Comparison of ENCODE assay signal across 28 cellular contexts in the genomic region with DNA sequence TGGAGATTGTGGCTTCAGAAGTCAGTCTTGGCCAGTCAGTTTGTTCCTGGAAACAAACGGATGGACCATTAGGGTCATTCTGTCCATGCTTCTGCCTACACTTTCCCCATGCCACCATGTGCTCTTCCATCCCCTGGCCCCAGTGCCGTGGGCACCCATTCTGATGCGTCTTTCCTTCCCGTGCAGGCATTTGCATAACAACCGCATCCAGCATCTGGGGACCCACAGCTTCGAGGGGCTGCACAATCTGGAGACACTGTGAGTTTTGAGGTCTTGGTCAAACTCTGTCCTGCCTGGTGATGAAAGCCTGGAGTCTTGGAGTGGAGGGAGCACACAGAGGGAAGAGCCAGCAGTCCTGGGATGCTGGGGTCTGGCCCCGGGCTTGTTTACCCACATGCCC.
DNase-seq lines count a peak whose midpoint lies in the region; ATAC-seq and TF ChIP-seq lines count a peak whose summit lies in the region.
"Had no signal": no experiment of that assay in that cellular context is flagged by ENCODE, and none has a peak within 500 bp of the region (broad histone marks: within the 10 kb centered on the region; RNA-seq: fewer than 3 reads in every experiment).

No MANE protein-coding gene starts in this region.

- no peak overlapping the region for H2BK12ac ChIP-seq in H9 (ENCODE audit: insufficient read length, low read depth, low read length)

- H3K23me2 ChIP-seq in H9 (ENCODE audit: insufficient read length, low read depth, low read length, poor library complexity, severe bottlenecking), result no peaks in the 10 kb centered on the region

- no peak overlapping the region for H2BK20ac ChIP-seq in H9 (ENCODE audit: low read depth, low read length, poor library complexity, severe bottlenecking)

- no CpG with 5 or more reads among the region's 7 CpGs for WGBS in H9 (ENCODE audit: extremely low coverage, insufficient read length, low lambda C conversion rate)

- no peak for TF ChIP-seq CTCF in H9 (conservative IDR thresholded peaks at IDR 0.05)
- no peak for TF ChIP-seq CTCF in chondrocyte (IDR thresholded peaks at IDR 0.05)
- no peak for TF ChIP-seq CTCF in neural crest cell (conservative IDR thresholded peaks at IDR 0.05)

- H2AFZ ChIP-seq in ACC112 (ENCODE audit: low read length, unreplicated experiment) (no peak overlapping the region), H9 (ENCODE audit: low read length) (no peak overlapping the region)

- no peaks in the 10 kb centered on the region for H4K20me1 ChIP-seq in H9 (ENCODE audit: control insufficient read depth, insufficient read depth, insufficient read length)

- H3K27me3 Mint-ChIP-seq in H9 (ENCODE audit: low read depth), result peaks cover 8% of the 10 kb centered on the region
- H3K27me3 Mint-ChIP-seq in chondrocyte (ENCODE audit: low read depth), result no peaks in the 10 kb centered on the region
- no peaks in the 10 kb centered on the region for H3K27me3 Mint-ChIP-seq in neural crest cell (ENCODE audit: low read depth)
- peaks cover 7% of the 10 kb centered on the region for H3K27me3 Mint-ChIP-seq in activated T-cell treated with anti-CD3 and anti-CD28 coated beads, Interleukin-2, amount 50 U/mL, for 72 hours (ENCODE audit: low read depth)

- H4K91ac ChIP-seq in H9 (ENCODE audit: insufficient read length, low read depth, low read length), result no peak overlapping the region

- H2BK5ac ChIP-seq in H9 (ENCODE audit: insufficient read length, low read length), result no peak overlapping the region

- no peak overlapping the region for H3K23ac ChIP-seq in H9 (ENCODE audit: insufficient read length, low read depth, low read length)

- H3K9ac ChIP-seq in H9 (ENCODE audit: extremely low read depth, insufficient read length, low read length), result no peak overlapping the region

- peaks cover 57% of the 10 kb centered on the region for H3K4me1 ChIP-seq in ACC112 (ENCODE audit: control insufficient read depth, insufficient read depth, low read length, unreplicated experiment)
- H3K4me1 ChIP-seq in H9 (ENCODE audit: insufficient read depth, low read length), result peaks cover 3% of the 10 kb centered on the region; the same call in 1 of the 2 replicates
- H3K4me1 ChIP-seq: Caco-2, pancreas had no signal

- H3K18ac ChIP-seq in H9 (ENCODE audit: insufficient read length, low read depth, low read length), result no peak overlapping the region

- no peak overlapping the region for H3K56ac ChIP-seq in H9 (ENCODE audit: insufficient read length, low read depth, low read length)

- no peaks in the 10 kb centered on the region; a peak in 1 of 7 replicates for H3K36me3 Mint-ChIP-seq in H9 (ENCODE audit: insufficient read depth in 1 of 3, low read depth in 3 of 3)
- no peaks in the 10 kb centered on the region for H3K36me3 Mint-ChIP-seq in chondrocyte (ENCODE audit: low read depth)
- H3K36me3 Mint-ChIP-seq in neural crest cell (ENCODE audit: low read depth), result no peaks in the 10 kb centered on the region
- no peaks in the 10 kb centered on the region for H3K36me3 Mint-ChIP-seq in activated T-cell treated with anti-CD3 and anti-CD28 coated beads, Interleukin-2, amount 50 U/mL, for 72 hours (ENCODE audit: insufficient read depth in 2 of 2)
- H3K36me3 Mint-ChIP-seq: natural killer cell; stimulated activated effector memory CD8-positive, alpha-beta T cell treated with anti-CD3 and anti-CD28 coated beads, Interleukin-12 subunit alpha, Interleukin-12 subunit beta, amount 100 ng/mL, for 72 hours had no signal

- H3K4me2 ChIP-seq in H9 (ENCODE audit: insufficient read depth, insufficient read length, low read length), result peak overlapping the region; percentile 15

- no peak overlapping the region for H4K5ac ChIP-seq in H9 (ENCODE audit: insufficient read length, low read depth, low read length)

- no peak overlapping the region for H3K14ac ChIP-seq in H9 (ENCODE audit: insufficient read depth, low read length)

- H3K27ac Mint-ChIP-seq in H9 (peak overlapping the region in 1 of 3 experiments; percentile 54; a peak in 1 of 7 replicates), chondrocyte (ENCODE audit: unreplicated experiment) (peak overlapping the region; percentile 95), neural crest cell (ENCODE audit: unreplicated experiment) (peak overlapping the region; percentile 58)
- no peak overlapping the region for H3K27ac Mint-ChIP-seq in activated T-cell treated with anti-CD3 and anti-CD28 coated beads, Interleukin-2, amount 50 U/mL, for 72 hours
- H3K27ac Mint-ChIP-seq: natural killer cell; stimulated activated effector memory CD8-positive, alpha-beta T cell treated with anti-CD3 and anti-CD28 coated beads, Interleukin-12 subunit alpha, Interleukin-12 subunit beta, amount 100 ng/mL, for 72 hours had no signal

- DNase-seq in H9 (peak; percentile 29), chondrocyte (ENCODE audit: low spot score) (no peak), neural crest cell (ENCODE audit: low read depth, low spot score) (no peak), medulla oblongata (ENCODE audit: extremely low spot score) (no peak), NCI-H1105 (lab: John Stamatoyannopoulos, UW) (no peak), NCI-H2196 (lab: John Stamatoyannopoulos, UW; ENCODE audit: unreplicated experiment) (no peak)
- no peak for DNase-seq in activated T-cell treated with anti-CD3 and anti-CD28 coated beads, Interleukin-2, amount 50 U/mL, for 72 hours
- DNase-seq: activated CD4-positive, alpha-beta T cell treated with anti-CD3 and anti-CD28 coated beads for 4 hours; activated naive CD4-positive, alpha-beta T cell treated with Interleukin-2 at 50 U/mL for 16 hours; activated T-cell treated with anti-CD3 and anti-CD28 coated beads, Interleukin-2, amount 50 U/mL, for 1 hour; Caco-2; islet precursor cell; left ventricle myocardium superior; natural killer cell; NCI-H1048; NCI-H187 treated with DMSO at 0.1 percent for 48 hours; NCI-H2227 treated with DMSO at 0.1 percent for 48 hours; NCI-H526 treated with DMSO at 0.1 percent for 48 hours; RPMI8226; stimulated activated CD4-positive, alpha-beta T cell treated with anti-CD3 and anti-CD28 coated beads, Interleukin-4, amount 100 ng/mL, for 24 hours; substantia nigra; T-helper 2 cell had no signal

- H3K4ac ChIP-seq in H9 (ENCODE audit: low read depth, low read length), result no peak overlapping the region

- H3T11ph ChIP-seq in H9 (ENCODE audit: low read length), result no peak overlapping the region

- no peak overlapping the region for H2BK120ac ChIP-seq in H9 (ENCODE audit: low read depth, low read length, poor library complexity, severe bottlenecking)

- H3K79me1 ChIP-seq in H9 (ENCODE audit: insufficient read depth, low read depth, low read length, poor library complexity, severe bottlenecking), result no peaks in the 10 kb centered on the region

- peaks cover 17 to 21% of the 10 kb centered on the region in 2 experiments for H3K4me1 Mint-ChIP-seq in H9
- peaks cover 66% of the 10 kb centered on the region for H3K4me1 Mint-ChIP-seq in chondrocyte (ENCODE audit: low read depth)
- H3K4me1 Mint-ChIP-seq in neural crest cell, result peaks cover 18% of the 10 kb centered on the region
- peaks cover 12% of the 10 kb centered on the region for H3K4me1 Mint-ChIP-seq in activated T-cell treated with anti-CD3 and anti-CD28 coated beads, Interleukin-2, amount 50 U/mL, for 72 hours (ENCODE audit: low read depth)

- no peak for ATAC-seq in activated T-cell treated with anti-CD3 and anti-CD28 coated beads, Interleukin-2, amount 50 U/mL, for 72 hours (replicated peaks in 1 of 2)
- ATAC-seq: left ventricle myocardium superior; natural killer cell; pancreas; stimulated activated effector memory CD8-positive, alpha-beta T cell treated with anti-CD3 and anti-CD28 coated beads, Interleukin-12 subunit alpha, Interleukin-12 subunit beta, amount 100 ng/mL, for 72 hours had no signal

- H3K9me3 ChIP-seq in H9 (ENCODE audit: control insufficient read depth, low read depth, low read length), result no peaks in the 10 kb centered on the region
- H3K9me3 ChIP-seq: adrenal gland, Caco-2, pancreas had no signal

- no peak overlapping the region for H3K4me3 Mint-ChIP-seq in H9
- H3K4me3 Mint-ChIP-seq in chondrocyte (ENCODE audit: unreplicated experiment), result peak overlapping the region; percentile 20
- H3K4me3 Mint-ChIP-seq in neural crest cell, result no peak overlapping the region
- H3K4me3 Mint-ChIP-seq in activated T-cell treated with anti-CD3 and anti-CD28 coated beads, Interleukin-2, amount 50 U/mL, for 72 hours, result no peak overlapping the region
- H3K4me3 Mint-ChIP-seq: natural killer cell; stimulated activated effector memory CD8-positive, alpha-beta T cell treated with anti-CD3 and anti-CD28 coated beads, Interleukin-12 subunit alpha, Interleukin-12 subunit beta, amount 100 ng/mL, for 72 hours had no signal

- no peaks in the 10 kb centered on the region for H3K36me3 ChIP-seq in ACC112 (ENCODE audit: insufficient read depth, low read length)
- H3K36me3 ChIP-seq: adrenal gland, brain microvascular endothelial cell, pancreas had no signal

- H3K27me3 ChIP-seq in ACC112 (ENCODE audit: insufficient read depth, low read length) (no peaks in the 10 kb centered on the region), H9 (ENCODE audit: insufficient read depth, low read length) (no peaks in the 10 kb centered on the region)
- H3K27me3 ChIP-seq: adrenal gland, brain microvascular endothelial cell, pancreas had no signal

- no peak overlapping the region for H2BK15ac ChIP-seq in H9 (ENCODE audit: low read depth, low read length)

- H2AK5ac ChIP-seq in H9 (ENCODE audit: insufficient read length, low read length), result no peak overlapping the region

- H3K79me2 ChIP-seq in ACC112 (ENCODE audit: control insufficient read depth, insufficient read depth, low read length, unreplicated experiment) (no peaks in the 10 kb centered on the region), H9 (ENCODE audit: insufficient read depth, low read length) (no peaks in the 10 kb centered on the region)

- H3K27ac ChIP-seq in ACC112 (ENCODE audit: low read depth, low read length) (no peak overlapping the region), H9 (ENCODE audit: insufficient read length, low read depth, low read length) (no peak overlapping the region)
- H3K27ac ChIP-seq: pancreas, SK-N-MC had no signal

- H4K8ac ChIP-seq in H9 (replicated peaks; ENCODE audit: insufficient read length, low read depth, low read length), result no peak overlapping the region

- 0 out of 2 replicates have a peak overlapping the region, but pooled peaks have one; percentile 21 for H3K4me3 ChIP-seq in ACC112 (ENCODE audit: low read depth, low read length)
- H3K4me3 ChIP-seq: adrenal gland, pancreas, SK-N-MC had no signal

- H3K9me3 Mint-ChIP-seq in H9 (no peaks in the 10 kb centered on the region), chondrocyte (ENCODE audit: low read depth) (no peaks in the 10 kb centered on the region), neural crest cell (peaks cover 3% of the 10 kb centered on the region)
- no peaks in the 10 kb centered on the region for H3K9me3 Mint-ChIP-seq in activated T-cell treated with anti-CD3 and anti-CD28 coated beads, Interleukin-2, amount 50 U/mL, for 72 hours
- H3K9me3 Mint-ChIP-seq: natural killer cell; stimulated activated effector memory CD8-positive, alpha-beta T cell treated with anti-CD3 and anti-CD28 coated beads, Interleukin-12 subunit alpha, Interleukin-12 subunit beta, amount 100 ng/mL, for 72 hours had no signal
